9 cellular contexts compared by ENCODE assay signal in genomic region chrX:129737921-129738320, GRCh38. TPM values are rescaled to one million over a fixed set of nuclear protein-coding genes. Genes with fewer than 3 reads are reported as not detected.
DNase-seq lines count a peak whose midpoint lies in the region; ATAC-seq and TF ChIP-seq lines count a peak whose summit lies in the region.
"Had no signal": no experiment of that assay in that cellular context is flagged by ENCODE, and none has a peak within 500 bp of the region (broad histone marks: within the 10 kb centered on the region; RNA-seq: fewer than 3 reads in every experiment).

No MANE protein-coding gene starts in this region.

- H3K4me3 ChIP-seq in choroid plexus epithelial cell (ENCODE audit: low read depth, low read length) = no peak overlapping the region
- H3K4me3 ChIP-seq in muscle layer of duodenum (ENCODE audit: low read depth in 1 of 2, low read length in 2 of 2) = no peak overlapping the region
- no peak overlapping the region for H3K4me3 ChIP-seq in prostate gland

- DNase-seq in CD1c-positive myeloid dendritic cell (ENCODE audit: extremely low spot score) = peak; percentile 74
- DNase-seq in HPDE6-E6E7 (ENCODE audit: extremely low spot score) = peak; percentile 62
- DNase-seq in choroid plexus epithelial cell (ENCODE audit: low read depth) = peak; percentile 65
- no peak for DNase-seq in activated gamma-delta T cell (lab: John Stamatoyannopoulos, UW)
- DNase-seq in prostate gland (ENCODE audit: low spot score) = no peak
- no peak for DNase-seq in stimulated activated CD4-positive, alpha-beta T cell treated with anti-CD3 and anti-CD28 coated beads, Interleukin-2, amount 100 ng/mL, for 48 hours
- DNase-seq: effector memory CD4-positive, alpha-beta T cell had no signal

- no peaks in the 10 kb centered on the region for H3K36me3 ChIP-seq in muscle layer of duodenum (ENCODE audit: control insufficient read depth in 1 of 2, insufficient read depth in 2 of 2, low read length in 2 of 2)
- H3K36me3 ChIP-seq in prostate gland = no peaks in the 10 kb centered on the region

- ATAC-seq in HG02981 (IDR thresholded peaks at IDR 0.05; ENCODE audit: unreplicated experiment) = no peak

- no peaks in the 10 kb centered on the region for H3K9me3 ChIP-seq in muscle layer of duodenum (ENCODE audit: control insufficient read depth in 1 of 2, low read length in 2 of 2)
- H3K9me3 ChIP-seq in prostate gland = no peaks in the 10 kb centered on the region

- H3K27ac ChIP-seq in muscle layer of duodenum (ENCODE audit: low read length) (peak overlapping the region; percentile 31), prostate gland (no peak overlapping the region)

- TF ChIP-seq CTCF in choroid plexus epithelial cell (conservative IDR thresholded peaks at IDR 0.05; ENCODE audit: low read depth, low read length) = no peak
- TF ChIP-seq CTCF in prostate gland (IDR thresholded peaks at IDR 0.05) = no peak

- intact Hi-C loops in prostate gland (cut with DNase I) = no loop called here

- H3K4me1 ChIP-seq in muscle layer of duodenum (ENCODE audit: control insufficient read depth in 1 of 2, insufficient read depth in 2 of 2, low read length in 2 of 2) (no peaks in the 10 kb centered on the region), prostate gland (replicated peaks) (no peaks in the 10 kb centered on the region)

- WGBS in prostate gland = 76% methylated on average over 5 of the region's 5 CpGs

- no peaks in the 10 kb centered on the region for H3K27me3 ChIP-seq in muscle layer of duodenum (ENCODE audit: low read depth, low read length)
- H3K27me3 ChIP-seq in prostate gland (replicated peaks; ENCODE audit: insufficient read depth) = no peaks in the 10 kb centered on the region

- TF ChIP-seq POLR2A in prostate gland (IDR thresholded peaks at IDR 0.05) = no peak

RNA-seq across cellular contexts. Expression of gene XPNPEP2, which starts 0.9 kb away (rescaled TPM):
- total RNA-seq in prostate gland = under 1 TPM in 1 of 2 donors, not detected in 1; 0.14 TPM

RNA-seq across cellular contexts. Expression of gene SASH3, which starts 41.8 kb away (rescaled TPM):
- 1 to 10 TPM; 2.2 to 5.8 TPM for total RNA-seq in prostate gland

Comparison
In these comparisons a context has a peak if more than half of its experiments do, and no peak if none do; other contexts are left out.
1. DNase-seq: peak in CD1c-positive myeloid dendritic cell (single experiment), HPDE6-E6E7 (single experiment) and choroid plexus epithelial cell (single experiment); none in activated gamma-delta T cell (single experiment), prostate gland (single experiment) and stimulated activated CD4-positive, alpha-beta T cell treated with anti-CD3 and anti-CD28 coated beads, Interleukin-2, amount 100 ng/mL, for 48 hours (0 of 2).